9 cellular contexts compared by ENCODE assay signal in genomic region chr12:106205208-106206069, GRCh38. TPM values are rescaled to one million over a fixed set of nuclear protein-coding genes. Genes with fewer than 3 reads are reported as not detected.
DNase-seq lines count a peak whose midpoint lies in the region; ATAC-seq and TF ChIP-seq lines count a peak whose summit lies in the region.
"Had no signal": no experiment of that assay in that cellular context is flagged by ENCODE, and none has a peak within 500 bp of the region (broad histone marks: within the 10 kb centered on the region; RNA-seq: fewer than 3 reads in every experiment).

No MANE protein-coding gene starts in this region.

- no peaks in the 10 kb centered on the region for H3K9me3 ChIP-seq in sigmoid colon
- H3K9me3 ChIP-seq: transverse colon had no signal

- ATAC-seq in HG03097 (IDR thresholded peaks at IDR 0.05; ENCODE audit: low FRiP score, unreplicated experiment) (no peak), HG03469 (IDR thresholded peaks at IDR 0.05; ENCODE audit: unreplicated experiment) (no peak)

- TF ChIP-seq EP300 in sigmoid colon (IDR thresholded peaks at IDR 0.05): no peak

- peak overlapping the region; percentile 12 for H3K27ac Mint-ChIP-seq in nephron progenitor cell

- H3K36me3 Mint-ChIP-seq in nephron progenitor cell (ENCODE audit: low read depth): peaks cover 22% of the 10 kb centered on the region

- H3K27me3 Mint-ChIP-seq in nephron progenitor cell (ENCODE audit: low read depth, poor library complexity): peaks cover 9% of the 10 kb centered on the region

- no peak overlapping the region for H3K27ac ChIP-seq in sigmoid colon
- H3K27ac ChIP-seq: transverse colon had no signal

- TF ChIP-seq CTCF in nephron progenitor cell (IDR thresholded peaks at IDR 0.05): no peak
- TF ChIP-seq CTCF in sigmoid colon (IDR thresholded peaks at IDR 0.05): no peak

- H3K4me1 ChIP-seq in sigmoid colon: no peaks in the 10 kb centered on the region
- H3K4me1 ChIP-seq: transverse colon had no signal

- no peaks in the 10 kb centered on the region for H3K36me3 ChIP-seq in sigmoid colon
- H3K36me3 ChIP-seq: transverse colon had no signal

- peaks cover 8% of the 10 kb centered on the region for H3K4me1 Mint-ChIP-seq in nephron progenitor cell

- H3K4me3 Mint-ChIP-seq in nephron progenitor cell: no peak overlapping the region

- TF ChIP-seq POLR2A in sigmoid colon (IDR thresholded peaks at IDR 0.05): no peak

- H3K27me3 ChIP-seq in sigmoid colon: no peaks in the 10 kb centered on the region
- H3K27me3 ChIP-seq: transverse colon had no signal

- H3K9me3 Mint-ChIP-seq in nephron progenitor cell: peaks cover 71% of the 10 kb centered on the region

- WGBS in sigmoid colon, 2 donors: 32 to 34% methylated on average over 6 of the region's 6 CpGs

- DNase-seq in Daoy (ENCODE audit: low read depth): peak; percentile 59
- peak; percentile 39 for DNase-seq in NCI-H1105 treated with DMSO at 0.1 percent for 48 hours (lab: John Stamatoyannopoulos, UW)
- DNase-seq in cerebellum (ENCODE audit: low spot score): peak; percentile 29
- DNase-seq in nephron progenitor cell: no peak
- no peak for DNase-seq in sigmoid colon
- no peak for DNase-seq in ureter (ENCODE audit: low spot score)
- DNase-seq: transverse colon had no signal

- no peak overlapping the region for H3K4me3 ChIP-seq in sigmoid colon
- H3K4me3 ChIP-seq: transverse colon had no signal

- intact Hi-C loops in sigmoid colon (cut with DNase I): no loop called here

RNA-seq across cellular contexts. Expression of gene CKAP4, which starts 42.4 kb away (rescaled TPM):
- total RNA-seq in Daoy (2014; rRNA removed; shearing (Covaris generic)): 90.9 and 101 TPM in 2 replicates
- total RNA-seq in cerebellum (25.1 TPM), sigmoid colon (10 to 100 TPM; 23.2 to 35.7 (median 25.5) TPM), ureter (39.7 TPM)
- 10 to 100 TPM in 2 of 3 donors, 1 to 10 TPM in 1; 9.2 to 49.1 (median 11.4) TPM for polyA plus RNA-seq in sigmoid colon

Comparison
In these comparisons a context has a peak if more than half of its experiments do, and no peak if none do; other contexts are left out.
1. DNase-seq: peak in Daoy (single experiment), NCI-H1105 treated with DMSO at 0.1 percent for 48 hours (single experiment) and cerebellum (single experiment); none in nephron progenitor cell (single experiment), sigmoid colon (single experiment) and ureter (single experiment).